16 cellular contexts compared by ENCODE assay signal in the genomic region with DNA sequence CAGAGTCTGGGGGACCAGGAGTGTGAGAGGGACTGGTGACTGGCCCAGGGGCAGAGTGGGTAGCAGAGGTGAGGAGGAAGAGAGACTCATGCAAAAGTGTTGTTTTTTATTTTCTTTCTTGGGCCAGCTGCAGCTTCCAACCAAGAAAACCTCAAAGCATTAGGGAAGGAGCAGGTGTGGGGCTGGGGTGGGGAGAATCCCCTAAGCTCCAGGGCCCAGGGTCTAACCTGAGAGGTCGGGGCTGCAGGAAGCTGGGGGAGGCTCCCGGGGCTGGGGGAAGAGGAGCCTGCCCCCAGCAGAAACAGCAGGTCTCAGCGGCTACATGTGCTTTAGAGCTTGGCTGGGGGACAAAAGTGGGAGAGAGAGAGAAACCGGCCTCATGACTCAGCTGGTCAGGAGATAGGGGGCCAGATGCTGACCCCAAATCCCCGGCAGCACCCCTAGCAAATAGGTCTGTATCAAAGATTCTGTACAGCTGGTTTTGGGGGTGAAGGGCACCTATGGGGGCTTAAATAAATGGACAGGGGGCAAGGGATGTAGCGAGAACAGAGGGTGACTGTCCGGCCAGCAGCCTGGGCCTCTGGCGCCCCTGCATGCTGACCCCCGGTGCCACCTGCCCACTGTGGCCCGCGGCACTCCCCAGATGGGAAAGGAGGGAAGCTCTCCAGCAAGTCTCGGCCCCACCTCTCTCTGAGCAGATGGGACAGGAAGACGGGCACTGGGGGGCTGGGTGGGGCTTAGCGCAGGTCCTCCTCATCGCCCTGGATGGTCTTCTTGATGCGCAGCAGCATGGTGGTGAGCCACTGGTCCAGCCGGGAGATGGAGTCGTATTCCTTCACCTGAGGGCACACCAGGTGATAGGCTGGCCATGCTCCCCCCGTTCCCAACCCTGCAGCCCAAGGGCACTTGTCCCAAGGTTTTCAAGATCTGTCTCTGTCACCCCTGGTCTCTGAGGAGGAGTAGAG. TPM values are rescaled to one million over a fixed set of nuclear protein-coding genes. Genes with fewer than 3 reads are reported as not detected.
A peak's percentile ranks its signal among the peaks of the same experiment; 100 is the strongest.
DNase-seq lines count a peak whose midpoint lies in the region; ATAC-seq lines count a peak whose summit lies in the region.
"Had no signal": no experiment of that assay in that cellular context is flagged by ENCODE, and none has a peak within 500 bp of the region (broad histone marks: within the 10 kb centered on the region; RNA-seq: fewer than 3 reads in every experiment).

No MANE protein-coding gene starts in this region.

- no peak overlapping the region for H3K4me2 ChIP-seq in neuronal stem cell (ENCODE audit: insufficient read depth, low read length, poor library complexity, severe bottlenecking)
- H3K4me2 ChIP-seq: PC-9, smooth muscle cell had no signal

- ATAC-seq in activated CD8-positive, alpha-beta memory T cell treated with anti-CD3 and anti-CD28 coated beads, Interleukin-2, amount 10 ng/mL, durations not matched to agents 7 days and 5 days: no peak
- no peak for ATAC-seq in activated naive CD8-positive, alpha-beta T cell treated with anti-CD3 and anti-CD28 coated beads, Interleukin-2, amount 10 ng/mL, durations not matched to agents 7 days and 5 days (ENCODE audit: low read depth)
- ATAC-seq in GM18498 (IDR thresholded peaks at IDR 0.05; ENCODE audit: unreplicated experiment): no peak
- ATAC-seq in GM18520 (IDR thresholded peaks at IDR 0.05; ENCODE audit: unreplicated experiment): no peak

- H2BK12ac ChIP-seq in neuronal stem cell (ENCODE audit: low read length): no peak overlapping the region

- no peaks in the 10 kb centered on the region for H3K9me3 Mint-ChIP-seq in activated CD8-positive, alpha-beta memory T cell treated with anti-CD3 and anti-CD28 coated beads, Interleukin-2, amount 10 ng/mL, durations not matched to agents 7 days and 5 days (ENCODE audit: low read depth)
- H3K9me3 Mint-ChIP-seq in activated naive CD8-positive, alpha-beta T cell treated with anti-CD3 and anti-CD28 coated beads, Interleukin-2, amount 10 ng/mL, durations not matched to agents 7 days and 5 days: no peaks in the 10 kb centered on the region

- peak overlapping the region; percentile 9 for H4K8ac ChIP-seq in neuronal stem cell (ENCODE audit: low read depth, low read length)

- H3K27ac Mint-ChIP-seq in activated CD8-positive, alpha-beta memory T cell treated with anti-CD3 and anti-CD28 coated beads, Interleukin-2, amount 10 ng/mL, durations not matched to agents 7 days and 5 days: peak overlapping the region; percentile 79
- H3K27ac Mint-ChIP-seq in activated naive CD8-positive, alpha-beta T cell treated with anti-CD3 and anti-CD28 coated beads, Interleukin-2, amount 10 ng/mL, durations not matched to agents 7 days and 5 days: peak overlapping the region; percentile 94

- no peak overlapping the region for H2BK120ac ChIP-seq in neuronal stem cell (ENCODE audit: low read depth, low read length)

- no peak overlapping the region for H2AK5ac ChIP-seq in neuronal stem cell (ENCODE audit: low read depth, low read length)

- peaks cover 18 to 52% of the 10 kb centered on the region in 2 donors for H3K36me3 ChIP-seq in neuronal stem cell (replicated peaks in 1 of 2; ENCODE audit: control insufficient read depth in 2 of 2, insufficient read depth in 2 of 2, low read length in 2 of 2)

- peaks cover 32% of the 10 kb centered on the region for H3K4me1 Mint-ChIP-seq in activated CD8-positive, alpha-beta memory T cell treated with anti-CD3 and anti-CD28 coated beads, Interleukin-2, amount 10 ng/mL, durations not matched to agents 7 days and 5 days
- H3K4me1 Mint-ChIP-seq in activated naive CD8-positive, alpha-beta T cell treated with anti-CD3 and anti-CD28 coated beads, Interleukin-2, amount 10 ng/mL, durations not matched to agents 7 days and 5 days: peaks cover 39% of the 10 kb centered on the region

- no peak overlapping the region for H3K4me3 Mint-ChIP-seq in activated CD8-positive, alpha-beta memory T cell treated with anti-CD3 and anti-CD28 coated beads, Interleukin-2, amount 10 ng/mL, durations not matched to agents 7 days and 5 days
- H3K4me3 Mint-ChIP-seq in activated naive CD8-positive, alpha-beta T cell treated with anti-CD3 and anti-CD28 coated beads, Interleukin-2, amount 10 ng/mL, durations not matched to agents 7 days and 5 days: peak overlapping the region; percentile 49

- no peak overlapping the region for H4K91ac ChIP-seq in neuronal stem cell (ENCODE audit: low read depth, low read length, poor library complexity)

- H2AFZ ChIP-seq in neuronal stem cell (ENCODE audit: low read length): no peak overlapping the region
- H2AFZ ChIP-seq: PC-9 had no signal

- no peak overlapping the region for H3K23ac ChIP-seq in neuronal stem cell (ENCODE audit: low read depth, low read length, poor library complexity)

- WGBS in neuronal stem cell (ENCODE audit: extremely low coverage in 2 of 2, insufficient read length in 2 of 2, insufficient replicate concordance in 1 of 2), 2 donors: no CpG with 5 or more reads among the region's 19 CpGs

- POLR2A ChIA-PET in activated naive CD8-positive, alpha-beta T cell treated with anti-CD3 and anti-CD28 coated beads, Interleukin-2, amount 10 ng/mL, durations not matched to agents 7 days and 5 days (lab: Charles Lee): interaction anchor here (0.7 to 3.6 kb wide), 4 partner anchors 25 to 112 kb away, joined by 3 to 13 read pairs (median 6); a partner anchor contains a TSS

- H3K14ac ChIP-seq in neuronal stem cell (ENCODE audit: low read length): no peak overlapping the region

- H3K79me1 ChIP-seq in neuronal stem cell (ENCODE audit: low read depth, low read length): peaks cover 11% of the 10 kb centered on the region

- H3K4me3 ChIP-seq in Jurkat, Clone E6-1 (ENCODE audit: low read length): peak overlapping the region; percentile 31
- no peak overlapping the region for H3K4me3 ChIP-seq in neuronal stem cell (ENCODE audit: low read length in 2 of 2)
- H3K4me3 ChIP-seq: PC-9, smooth muscle cell, suprapubic skin had no signal

- peaks cover 11% of the 10 kb centered on the region for H3K36me3 Mint-ChIP-seq in activated CD8-positive, alpha-beta memory T cell treated with anti-CD3 and anti-CD28 coated beads, Interleukin-2, amount 10 ng/mL, durations not matched to agents 7 days and 5 days
- peaks cover 14% of the 10 kb centered on the region for H3K36me3 Mint-ChIP-seq in activated naive CD8-positive, alpha-beta T cell treated with anti-CD3 and anti-CD28 coated beads, Interleukin-2, amount 10 ng/mL, durations not matched to agents 7 days and 5 days

- H2BK15ac ChIP-seq in neuronal stem cell (ENCODE audit: low read length): no peak overlapping the region

- no peak overlapping the region for H3K4ac ChIP-seq in neuronal stem cell (ENCODE audit: low read length)

- H3K9ac ChIP-seq in neuronal stem cell (ENCODE audit: low read depth, low read length, poor library complexity): peak overlapping the region; percentile 3

- H3K27me3 ChIP-seq in neuronal stem cell (ENCODE audit: control insufficient read depth in 3 of 3, insufficient read depth in 3 of 3, low read depth in 1 of 3, low read length in 3 of 3): no peaks in the 10 kb centered on the region
- H3K27me3 ChIP-seq: suprapubic skin had no signal

- H3K27me3 Mint-ChIP-seq in activated CD8-positive, alpha-beta memory T cell treated with anti-CD3 and anti-CD28 coated beads, Interleukin-2, amount 10 ng/mL, durations not matched to agents 7 days and 5 days: peaks cover 2% of the 10 kb centered on the region
- no peaks in the 10 kb centered on the region for H3K27me3 Mint-ChIP-seq in activated naive CD8-positive, alpha-beta T cell treated with anti-CD3 and anti-CD28 coated beads, Interleukin-2, amount 10 ng/mL, durations not matched to agents 7 days and 5 days

- CTCF ChIA-PET in activated CD8-positive, alpha-beta memory T cell treated with anti-CD3 and anti-CD28 coated beads, Interleukin-2, amount 10 ng/mL, durations not matched to agents 7 days and 5 days (lab: Charles Lee): interaction anchor here (1.3 to 2.6 kb wide), 3 partner anchors 27 to 211 kb away, joined by 3 to 8 read pairs (median 6); a partner anchor contains a TSS

- peaks cover 2 to 6% of the 10 kb centered on the region in 2 donors for H3K4me1 ChIP-seq in neuronal stem cell (ENCODE audit: control insufficient read depth in 2 of 2, insufficient read depth in 1 of 2, low read depth in 1 of 2, low read length in 2 of 2)

- H3K9me3 ChIP-seq in neuronal stem cell (replicated peaks in 1 of 2; ENCODE audit: control insufficient read depth in 2 of 2, insufficient read depth in 1 of 2, low read depth in 1 of 2, low read length in 2 of 2): peaks cover 0 to 2% of the 10 kb centered on the region in 2 donors
- H3K9me3 ChIP-seq: suprapubic skin had no signal

- no peak overlapping the region for H3K27ac ChIP-seq in neuronal stem cell (replicated peaks; ENCODE audit: low read length)
- H3K27ac ChIP-seq: PC-9, suprapubic skin had no signal

- DNase-seq in activated CD8-positive, alpha-beta memory T cell treated with anti-CD3 and anti-CD28 coated beads, Interleukin-2, amount 10 ng/mL, durations not matched to agents 7 days and 5 days: no peak
- no peak for DNase-seq in activated CD8-positive, alpha-beta memory T cell treated with anti-CD3 and anti-CD28 coated beads, Interleukin-2, amount 50 U/mL, for 48 hours
- DNase-seq in Jurkat, Clone E6-1 (ENCODE audit: low read depth, low spot score): peak; percentile 84
- no peak for DNase-seq in activated naive CD8-positive, alpha-beta T cell treated with anti-CD3 and anti-CD28 coated beads, Interleukin-2, amount 10 ng/mL, durations not matched to agents 7 days and 5 days
- DNase-seq in neuronal stem cell (ENCODE audit: low spot score): no peak
- no peak for DNase-seq in DMS153 (lab: John Stamatoyannopoulos, UW)
- DNase-seq: effector CD4-positive, alpha-beta T cell; NCI-H1417 treated with DMSO at 0.1 percent for 48 hours; NCI-H446; PC-9 had no signal

- no peak overlapping the region for H2BK5ac ChIP-seq in neuronal stem cell (ENCODE audit: low read length)

- no peak overlapping the region for H3K18ac ChIP-seq in neuronal stem cell (ENCODE audit: low read length)

RNA-seq across cellular contexts. Expression of a gene that starts 3.8 kb away (rescaled TPM):
- 10 to 100 TPM; 11.0 to 13.3 TPM for total RNA-seq in activated CD8-positive, alpha-beta memory T cell treated with anti-CD3 and anti-CD28 coated beads, Interleukin-2, amount 10 ng/mL, durations not matched to agents 7 days and 5 days
- polyA plus RNA-seq in Jurkat, Clone E6-1 (2012; ENCODE audit: insufficient read depth, insufficient read length): 20.6 TPM
- 1 to 10 TPM; 8.0 to 8.6 TPM for total RNA-seq in activated naive CD8-positive, alpha-beta T cell treated with anti-CD3 and anti-CD28 coated beads, Interleukin-2, amount 10 ng/mL, durations not matched to agents 7 days and 5 days
- 17.3 TPM for polyA plus RNA-seq in neuronal stem cell (2013, experiment 1 of 2)
- 17.4 TPM for polyA plus RNA-seq in neuronal stem cell (2013, experiment 2 of 2)

RNA-seq across cellular contexts. Expression of a gene that starts 16.1 kb away (rescaled TPM):
- total RNA-seq in activated CD8-positive, alpha-beta memory T cell treated with anti-CD3 and anti-CD28 coated beads, Interleukin-2, amount 10 ng/mL, durations not matched to agents 7 days and 5 days: under 1 TPM; 0.14 to 0.32 TPM
- not detected for polyA plus RNA-seq in Jurkat, Clone E6-1 (2012; ENCODE audit: insufficient read depth, insufficient read length)
- under 1 TPM in 1 of 2 experiments, not detected in 1; 0.20 TPM for total RNA-seq in activated naive CD8-positive, alpha-beta T cell treated with anti-CD3 and anti-CD28 coated beads, Interleukin-2, amount 10 ng/mL, durations not matched to agents 7 days and 5 days
- 4.7 TPM for polyA plus RNA-seq in neuronal stem cell (2013, experiment 1 of 2)
- 5.5 TPM for polyA plus RNA-seq in neuronal stem cell (2013, experiment 2 of 2)
- total RNA-seq: lung microvascular endothelial cell, osteocyte, PC-9 had no signal

RNA-seq across cellular contexts. Expression of a gene that starts 27.0 kb away (rescaled TPM):
- total RNA-seq in activated CD8-positive, alpha-beta memory T cell treated with anti-CD3 and anti-CD28 coated beads, Interleukin-2, amount 10 ng/mL, durations not matched to agents 7 days and 5 days: 100 to 1,000 TPM; 102 to 124 TPM
- 218 TPM for polyA plus RNA-seq in Jurkat, Clone E6-1 (2012; ENCODE audit: insufficient read depth, insufficient read length)
- 100 to 1,000 TPM in 1 of 2 experiments, 10 to 100 TPM in 1; 96.4 to 103 TPM for total RNA-seq in activated naive CD8-positive, alpha-beta T cell treated with anti-CD3 and anti-CD28 coated beads, Interleukin-2, amount 10 ng/mL, durations not matched to agents 7 days and 5 days
- polyA plus RNA-seq in neuronal stem cell (2013, experiment 1 of 2): 50.2 TPM
- 49.4 TPM for polyA plus RNA-seq in neuronal stem cell (2013, experiment 2 of 2)
